Comparison of ENCODE assay signal across 8 cellular contexts in genomic region chr12:14366211-14366762, GRCh38. TPM values are rescaled to one million over a fixed set of nuclear protein-coding genes. Genes with fewer than 3 reads are reported as not detected.
DNase-seq lines count a peak whose midpoint lies in the region; ATAC-seq, FAIRE-seq and TF ChIP-seq lines count a peak whose summit lies in the region.

No MANE protein-coding gene starts in this region.

- FAIRE-seq in D721Med (lab: Jason Lieb, UNC): no peak

- H3K36me3 Mint-ChIP-seq in activated naive CD8-positive, alpha-beta T cell treated with anti-CD3 and anti-CD28 coated beads for 36 hours: peaks cover 28% of the 10 kb centered on the region
- peaks cover 33 to 53% of the 10 kb centered on the region in 2 donors for H3K36me3 Mint-ChIP-seq in stimulated activated naive B cell treated with anti-CD40 and anti-IgM and Interleukin-4, amounts not matched to agents 10 μg/mL and 1 μg/mL and 100 μg/mL, for 72 hours

- peaks cover under 1% of the 10 kb centered on the region for H3K4me1 ChIP-seq in iPS-15b (ENCODE audit: control insufficient read depth, insufficient read depth, low read length)

- H3K36me3 ChIP-seq in KOPT-K1 (ENCODE audit: insufficient read depth, low read length): peaks cover 11% of the 10 kb centered on the region; the same call in 1 of the 2 replicates
- H3K36me3 ChIP-seq in iPS-15b (ENCODE audit: control insufficient read depth, insufficient read depth, low read length): no peaks in the 10 kb centered on the region

- H3K27me3 ChIP-seq in iPS-15b (ENCODE audit: control insufficient read depth, insufficient read depth, low read length): no peaks in the 10 kb centered on the region

- peak overlapping the region; percentile 96 for H3K27ac Mint-ChIP-seq in activated naive CD8-positive, alpha-beta T cell treated with anti-CD3 and anti-CD28 coated beads for 36 hours
- peak overlapping the region; percentile 97 for H3K27ac Mint-ChIP-seq in stimulated activated naive B cell treated with anti-CD40 and anti-IgM and Interleukin-4, amounts not matched to agents 10 μg/mL and 1 μg/mL and 100 μg/mL, for 72 hours

- peak; percentile 67 for TF ChIP-seq CTCF in D721Med (IDR thresholded peaks at IDR 0.05; ENCODE audit: insufficient read depth, missing control alignments)

- DNase-seq in D721Med (ENCODE audit: insufficient read length, low spot score): no peak
- DNase-seq in activated naive CD8-positive, alpha-beta T cell treated with anti-CD3 and anti-CD28 coated beads for 36 hours: no peak
- no peak for DNase-seq in stimulated activated naive B cell treated with anti-CD40 and anti-IgM and Interleukin-4, amounts not matched to agents 10 μg/mL and 1 μg/mL and 100 μg/mL, for 72 hours

- H3K4me3 Mint-ChIP-seq in activated naive CD8-positive, alpha-beta T cell treated with anti-CD3 and anti-CD28 coated beads for 36 hours: peak overlapping the region; percentile 84
- peak overlapping the region; percentile 81 to 87 for H3K4me3 Mint-ChIP-seq in stimulated activated naive B cell treated with anti-CD40 and anti-IgM and Interleukin-4, amounts not matched to agents 10 μg/mL and 1 μg/mL and 100 μg/mL, for 72 hours

- H3K9ac ChIP-seq in iPS-15b (ENCODE audit: low read depth, low read length): peak overlapping the region; percentile 81

- peak overlapping the region; percentile 67 for H3K4me3 ChIP-seq in iPS-15b (ENCODE audit: low read depth, low read length)

- peaks cover 5% of the 10 kb centered on the region for H3K27me3 Mint-ChIP-seq in activated naive CD8-positive, alpha-beta T cell treated with anti-CD3 and anti-CD28 coated beads for 36 hours
- no peaks in the 10 kb centered on the region for H3K27me3 Mint-ChIP-seq in stimulated activated naive B cell treated with anti-CD40 and anti-IgM and Interleukin-4, amounts not matched to agents 10 μg/mL and 1 μg/mL and 100 μg/mL, for 72 hours

- ATAC-seq in stimulated activated naive B cell treated with anti-CD40 and anti-IgM and Interleukin-4, amounts not matched to agents 10 μg/mL and 1 μg/mL and 100 μg/mL, for 72 hours (replicated peaks): no peak
- ATAC-seq in GM21515 (IDR thresholded peaks at IDR 0.05; ENCODE audit: unreplicated experiment) (no peak), GM19351 (IDR thresholded peaks at IDR 0.05; ENCODE audit: unreplicated experiment) (no peak), GM18868 (IDR thresholded peaks at IDR 0.05; ENCODE audit: unreplicated experiment) (no peak)

- peaks cover 38% of the 10 kb centered on the region for H3K4me1 Mint-ChIP-seq in activated naive CD8-positive, alpha-beta T cell treated with anti-CD3 and anti-CD28 coated beads for 36 hours
- peaks cover 10 to 29% of the 10 kb centered on the region in 2 donors for H3K4me1 Mint-ChIP-seq in stimulated activated naive B cell treated with anti-CD40 and anti-IgM and Interleukin-4, amounts not matched to agents 10 μg/mL and 1 μg/mL and 100 μg/mL, for 72 hours

- peaks cover 9% of the 10 kb centered on the region for H3K9me3 ChIP-seq in KOPT-K1 (ENCODE audit: insufficient read depth, low read length, poor library complexity, severe bottlenecking)
- H3K9me3 ChIP-seq in iPS-15b (ENCODE audit: control insufficient read depth, insufficient read depth, low read length): no peaks in the 10 kb centered on the region

- H3K27ac ChIP-seq in KOPT-K1 (ENCODE audit: low read depth, low read length, poor library complexity, severe bottlenecking): peak overlapping the region; percentile 88

- H3K9me3 Mint-ChIP-seq in activated naive CD8-positive, alpha-beta T cell treated with anti-CD3 and anti-CD28 coated beads for 36 hours: peaks cover 3% of the 10 kb centered on the region
- peaks cover 4 to 9% of the 10 kb centered on the region in 2 donors for H3K9me3 Mint-ChIP-seq in stimulated activated naive B cell treated with anti-CD40 and anti-IgM and Interleukin-4, amounts not matched to agents 10 μg/mL and 1 μg/mL and 100 μg/mL, for 72 hours

RNA-seq across cellular contexts. Expression of gene ATF7IP, which starts 0.8 kb away (rescaled TPM):
- total RNA-seq in activated naive CD8-positive, alpha-beta T cell treated with anti-CD3 and anti-CD28 coated beads for 36 hours: 10 to 100 TPM; 67.9 to 72.7 TPM
